In genomic region chr4:73865697-73866096, GRCh38 we compare ENCODE assay signal across 31 cellular contexts. TPM values are rescaled to one million over a fixed set of nuclear protein-coding genes. Genes with fewer than 3 reads are reported as not detected.
"Had no signal": no experiment of that assay in that cellular context is flagged by ENCODE, and none has a peak within 500 bp of the region (broad histone marks: within the 10 kb centered on the region; RNA-seq: fewer than 3 reads in every experiment).

No MANE protein-coding gene starts in this region.

- H3K27ac Mint-ChIP-seq: mesothelial cell of epicardium; naive B cell; natural killer cell; nephron progenitor cell; neural progenitor cell; stimulated activated effector memory CD8-positive, alpha-beta T cell treated with anti-CD3 and anti-CD28 coated beads, Interleukin-12 subunit alpha, Interleukin-12 subunit beta, amount 100 ng/mL, for 72 hours; stimulated activated naive CD8-positive, alpha-beta T cell treated with anti-CD3 and anti-CD28 coated beads, Interleukin-15, Interleukin-2, amounts not matched to agents 100 ng/mL and 50 ng/mL, for 24 hours had no signal

- H3K9me3 Mint-ChIP-seq: mesothelial cell of epicardium; natural killer cell; nephron progenitor cell; neural progenitor cell; stimulated activated effector memory CD8-positive, alpha-beta T cell treated with anti-CD3 and anti-CD28 coated beads, Interleukin-12 subunit alpha, Interleukin-12 subunit beta, amount 100 ng/mL, for 72 hours; stimulated activated naive CD8-positive, alpha-beta T cell treated with anti-CD3 and anti-CD28 coated beads, Interleukin-15, Interleukin-2, amounts not matched to agents 100 ng/mL and 50 ng/mL, for 24 hours had no signal

- H3K27ac ChIP-seq: hepatocyte, left ventricle myocardium inferior, neural progenitor cell, pancreas, prostate gland, sigmoid colon, suprapubic skin, thoracic aorta, tibial artery, upper lobe of right lung had no signal

- H3K36me3 ChIP-seq: left ventricle myocardium inferior, neural progenitor cell, pancreas, prostate gland, sigmoid colon, spleen, suprapubic skin, thoracic aorta, tibial artery, upper lobe of right lung had no signal

- H3K4me3 Mint-ChIP-seq: mesothelial cell of epicardium; naive B cell; natural killer cell; nephron progenitor cell; neural progenitor cell; stimulated activated effector memory CD8-positive, alpha-beta T cell treated with anti-CD3 and anti-CD28 coated beads, Interleukin-12 subunit alpha, Interleukin-12 subunit beta, amount 100 ng/mL, for 72 hours; stimulated activated naive CD8-positive, alpha-beta T cell treated with anti-CD3 and anti-CD28 coated beads, Interleukin-15, Interleukin-2, amounts not matched to agents 100 ng/mL and 50 ng/mL, for 24 hours had no signal

- H3K9me3 ChIP-seq: left ventricle myocardium inferior, pancreas, prostate gland, sigmoid colon, spleen, suprapubic skin, thoracic aorta, tibial artery, upper lobe of right lung had no signal

- H3K4me1 Mint-ChIP-seq: natural killer cell; stimulated activated effector memory CD8-positive, alpha-beta T cell treated with anti-CD3 and anti-CD28 coated beads, Interleukin-12 subunit alpha, Interleukin-12 subunit beta, amount 100 ng/mL, for 72 hours had no signal

- DNase-seq: islet precursor cell; left ventricle myocardium inferior; mesendoderm; naive B cell; natural killer cell; nephron progenitor cell; pancreas; posterior cingulate gyrus; retina; sigmoid colon; spleen; stimulated activated CD4-positive, alpha-beta T cell treated with anti-CD3 and anti-CD28 coated beads, Interleukin-4, amount 100 ng/mL, for 24 hours; stimulated activated naive CD4-positive, alpha-beta T cell; tibial artery; trophoblast cell; upper lobe of right lung had no signal

- ATAC-seq: natural killer cell; pancreas; stimulated activated effector memory CD8-positive, alpha-beta T cell treated with anti-CD3 and anti-CD28 coated beads, Interleukin-12 subunit alpha, Interleukin-12 subunit beta, amount 100 ng/mL, for 72 hours; upper lobe of right lung had no signal

- H3K4me1 ChIP-seq: neural progenitor cell, pancreas, prostate gland, upper lobe of right lung had no signal

- H3K36me3 Mint-ChIP-seq: mesothelial cell of epicardium; naive B cell; natural killer cell; neural progenitor cell; stimulated activated effector memory CD8-positive, alpha-beta T cell treated with anti-CD3 and anti-CD28 coated beads, Interleukin-12 subunit alpha, Interleukin-12 subunit beta, amount 100 ng/mL, for 72 hours had no signal

- H3K27me3 ChIP-seq: pancreas, upper lobe of right lung had no signal

- H3K4me3 ChIP-seq: hepatocyte, left ventricle myocardium inferior, lung, neural progenitor cell, pancreas, prostate gland, sigmoid colon, spleen, suprapubic skin, thoracic aorta, tibial artery, upper lobe of right lung had no signal

RNA-seq across cellular contexts. Expression of gene PF4V1, which starts 12.6 kb away (rescaled TPM):
- total RNA-seq: hepatocyte, kidney epithelial cell, left ventricle myocardium inferior, lower leg skin, lung, mesothelial cell of epicardium, omental fat pad, prostate gland, right cardiac atrium, sigmoid colon, subcutaneous adipose tissue, suprapubic skin, thoracic aorta, upper lobe of right lung had no signal

RNA-seq across cellular contexts. Expression of gene CXCL6, which starts 29.2 kb away (rescaled TPM):
- total RNA-seq: left ventricle myocardium inferior, mononuclear cell, natural killer cell, suprapubic skin, thoracic aorta, upper lobe of right lung had no signal
